In the genomic region with DNA sequence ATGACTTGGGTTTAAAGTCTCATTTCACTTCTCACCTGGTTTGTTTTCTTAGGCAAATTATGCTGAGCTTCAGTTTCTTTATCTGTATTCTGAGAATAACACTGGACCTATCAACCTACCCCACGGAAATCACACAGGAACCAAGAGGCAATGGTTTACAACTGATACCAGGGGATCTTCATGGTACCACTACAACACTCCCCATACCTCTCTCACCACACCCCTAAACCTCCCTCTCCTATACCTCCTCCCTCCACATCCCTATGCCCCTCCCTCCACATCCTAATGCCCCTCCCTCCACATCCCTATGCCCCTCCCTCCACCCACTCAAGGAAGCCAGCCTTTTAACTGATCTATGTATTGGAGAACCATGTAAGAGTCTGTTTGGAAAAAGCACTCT, we compare ENCODE assay signal across 10 cellular contexts. TPM values are rescaled to one million over a fixed set of nuclear protein-coding genes. Genes with fewer than 3 reads are reported as not detected.
DNase-seq lines count a peak whose midpoint lies in the region; ATAC-seq and TF ChIP-seq lines count a peak whose summit lies in the region.
"Had no signal": no experiment of that assay in that cellular context is flagged by ENCODE, and none has a peak within 500 bp of the region (broad histone marks: within the 10 kb centered on the region; RNA-seq: fewer than 3 reads in every experiment).

No MANE protein-coding gene starts in this region.

- no peaks in the 10 kb centered on the region for H3K9me3 ChIP-seq in DOHH2 (ENCODE audit: control insufficient read depth, insufficient read depth, low read length)
- no peaks in the 10 kb centered on the region for H3K9me3 ChIP-seq in body of pancreas

- no peaks in the 10 kb centered on the region for H3K9me2 ChIP-seq in DOHH2 (replicated peaks; ENCODE audit: control insufficient read depth, low read length)

- intact Hi-C loops in body of pancreas (cut with DNase I): no loop called here

- TF ChIP-seq POLR2A in body of pancreas (IDR thresholded peaks at IDR 0.05): no peak

- POLR2A ChIA-PET in RWPE1 (lab: Yijun Ruan, JAX; ENCODE audit: low non-redundant PET): no interaction called here

- DNase-seq in RWPE1 (ENCODE audit: low spot score): peak; percentile 8
- DNase-seq in LoVo (ENCODE audit: low spot score): no peak
- DNase-seq in body of pancreas: no peak
- DNase-seq in NCI-H2196 (lab: John Stamatoyannopoulos, UW; ENCODE audit: unreplicated experiment): no peak
- no peak for DNase-seq in GM03348 (ENCODE audit: low spot score)
- DNase-seq: activated CD4-positive, alpha-beta T cell treated with anti-CD3 and anti-CD28 coated beads, Interleukin-2, amount 50 U/mL, for 1 hour had no signal

- peaks cover 8% of the 10 kb centered on the region; the same call in 1 of the 2 replicates for H3F3A ChIP-seq in DOHH2 (ENCODE audit: control insufficient read depth, insufficient read depth)

- H3K4me3 ChIP-seq in DOHH2 (ENCODE audit: low read length) (no peak overlapping the region), body of pancreas (no peak overlapping the region)
- H3K4me3 ChIP-seq: cardiac muscle cell had no signal

- CTCF ChIA-PET in RWPE1 (lab: Yijun Ruan, JAX): no interaction called here

- H3K4me1 ChIP-seq in DOHH2 (ENCODE audit: control insufficient read depth, low read length) (peaks cover 25% of the 10 kb centered on the region), body of pancreas (peaks cover 7% of the 10 kb centered on the region)

- TF ChIP-seq CTCF in DOHH2 (IDR thresholded peaks at IDR 0.05; ENCODE audit: low read depth, low read length, poor library complexity, severe bottlenecking) (no peak), RWPE1 (conservative IDR thresholded peaks at IDR 0.05; ENCODE audit: low read depth) (no peak), body of pancreas (IDR thresholded peaks at IDR 0.05) (no peak)

- H3K27me3 ChIP-seq in DOHH2 (ENCODE audit: control insufficient read depth, low read length) (no peaks in the 10 kb centered on the region), body of pancreas (no peaks in the 10 kb centered on the region)
- H3K27me3 ChIP-seq: cardiac muscle cell had no signal

- no peaks in the 10 kb centered on the region for H4K20me1 ChIP-seq in DOHH2 (ENCODE audit: control insufficient read depth, insufficient read depth, low read depth, low read length)

- ATAC-seq in GM19324 (IDR thresholded peaks at IDR 0.05; ENCODE audit: low FRiP score, unreplicated experiment) (peak; percentile 93), HG03039 (IDR thresholded peaks at IDR 0.05; ENCODE audit: unreplicated experiment) (peak; percentile 68), body of pancreas (no peak)

- no peak overlapping the region for H3K27ac ChIP-seq in DOHH2 (ENCODE audit: low read depth, low read length)
- H3K27ac ChIP-seq in RWPE1: no peak overlapping the region
- H3K27ac ChIP-seq in body of pancreas: no peak overlapping the region
- H3K27ac ChIP-seq: cardiac muscle cell had no signal

- 86 to 92% methylated on average over 1 of the region's 1 CpG for WGBS in body of pancreas, 2 donors

- peaks cover 10% of the 10 kb centered on the region for H3K79me2 ChIP-seq in DOHH2 (ENCODE audit: control insufficient read depth, low read length)

- peak overlapping the region; percentile 35; the same call in 1 of the 2 replicates for H3K4me2 ChIP-seq in DOHH2 (ENCODE audit: low read length)

- H3K36me3 ChIP-seq in DOHH2 (ENCODE audit: control insufficient read depth, low read length): peaks cover 85% of the 10 kb centered on the region
- H3K36me3 ChIP-seq in body of pancreas (replicated peaks in 1 of 2; ENCODE audit: insufficient read depth in 1 of 2, low read depth in 2 of 2): peaks cover 0 to 7% of the 10 kb centered on the region in 2 donors

RNA-seq across cellular contexts. Expression of gene FAM204A, which starts 9.9 kb away (rescaled TPM):
- total RNA-seq in body of pancreas: 10 to 100 TPM in 1 of 2 donors, 1 to 10 TPM in 1; 8.6 to 57.4 TPM
